Comparison of ENCODE assay signal across 16 cellular contexts in genomic region chr17:70185280-70185679, GRCh38. TPM values are rescaled to one million over a fixed set of nuclear protein-coding genes. Genes with fewer than 3 reads are reported as not detected.
"Had no signal": no experiment of that assay in that cellular context is flagged by ENCODE, and none has a peak within 500 bp of the region (broad histone marks: within the 10 kb centered on the region; RNA-seq: fewer than 3 reads in every experiment).

No MANE protein-coding gene starts in this region.

- H3K27me3 Mint-ChIP-seq: effector memory CD8-positive, alpha-beta T cell had no signal

- H3K9me3 Mint-ChIP-seq: activated naive CD4-positive, alpha-beta T cell treated with anti-CD3 and anti-CD28 coated beads, Interleukin-2, amount 50 U/mL, for 72 hours; activated T-helper 1 cell treated with anti-CD3 and anti-CD28 coated beads, Interleukin-12 subunit alpha, Interleukin-12 subunit beta, Interleukin-2, Interleukin-4 antibody, amounts not matched to agents 30 ng/mL and 10 ng/mL and 1 ng/mL, durations not matched to agents 14 hours and 24 hours and 36 hours had no signal

- DNase-seq: activated CD4-positive, alpha-beta T cell treated with anti-CD3 and anti-CD28 coated beads, Interleukin-2, amount 50 U/mL, for 4 hours; activated gamma-delta T cell treated with Interleukin-2 at 50 U/mL for 16 hours; effector memory CD8-positive, alpha-beta T cell; kidney; left lung; stimulated activated CD4-positive, alpha-beta T cell treated with anti-CD3 and anti-CD28 coated beads, Interleukin-15, amount 100 ng/mL, for 24 hours; stimulated activated CD4-positive, alpha-beta T cell treated with anti-CD3 and anti-CD28 coated beads, Interleukin-2, amount 100 ng/mL, for 48 hours; upper lobe of right lung; WERI-Rb-1 had no signal

- H3K36me3 ChIP-seq: adrenal gland, left lung, right atrium auricular region, upper lobe of right lung had no signal

- H3K4me1 ChIP-seq: adrenal gland, left lung, right atrium auricular region, upper lobe of right lung had no signal

- H3K4me3 ChIP-seq: adrenal gland, left lung, right atrium auricular region, upper lobe of right lung had no signal

- H3K27ac ChIP-seq: adrenal gland, left lung, right atrium auricular region, upper lobe of right lung, WERI-Rb-1 had no signal

- H3K9me3 ChIP-seq: adrenal gland, left lung, right atrium auricular region, upper lobe of right lung had no signal

- H3K27ac Mint-ChIP-seq: activated naive CD4-positive, alpha-beta T cell treated with anti-CD3 and anti-CD28 coated beads, Interleukin-2, amount 50 U/mL, for 72 hours; activated T-helper 1 cell treated with anti-CD3 and anti-CD28 coated beads, Interleukin-12 subunit alpha, Interleukin-12 subunit beta, Interleukin-2, Interleukin-4 antibody, amounts not matched to agents 30 ng/mL and 10 ng/mL and 1 ng/mL, durations not matched to agents 14 hours and 24 hours and 36 hours; effector memory CD8-positive, alpha-beta T cell; progenitor cell of endocrine pancreas had no signal

- H3K27me3 ChIP-seq: adrenal gland, left lung, right atrium auricular region, upper lobe of right lung had no signal

- FAIRE-seq: kidney, small intestine had no signal

- H3K36me3 Mint-ChIP-seq: activated naive CD4-positive, alpha-beta T cell treated with anti-CD3 and anti-CD28 coated beads, Interleukin-2, amount 50 U/mL, for 72 hours had no signal

- H3K4me3 Mint-ChIP-seq: activated T-helper 1 cell treated with anti-CD3 and anti-CD28 coated beads, Interleukin-12 subunit alpha, Interleukin-12 subunit beta, Interleukin-2, Interleukin-4 antibody, amounts not matched to agents 30 ng/mL and 10 ng/mL and 1 ng/mL, durations not matched to agents 14 hours and 24 hours and 36 hours; effector memory CD8-positive, alpha-beta T cell had no signal

RNA-seq across cellular contexts. Expression of gene KCNJ2, which starts 15.9 kb away (rescaled TPM):
- total RNA-seq: activated CD8-positive, alpha-beta memory T cell treated with anti-CD3 and anti-CD28 coated beads for 36 hours; activated T-helper 1 cell treated with anti-CD3 and anti-CD28 coated beads, Interleukin-12 subunit alpha, Interleukin-12 subunit beta, Interleukin-2, Interleukin-4 antibody, amounts not matched to agents 30 ng/mL and 10 ng/mL and 1 ng/mL, durations not matched to agents 14 hours and 24 hours and 36 hours had no signal
